In genomic region chr5:145965804-145966203, GRCh38 we compare ENCODE assay signal across 21 cellular contexts. TPM values are rescaled to one million over a fixed set of nuclear protein-coding genes. Genes with fewer than 3 reads are reported as not detected.
DNase-seq lines count a peak whose midpoint lies in the region; ATAC-seq and TF ChIP-seq lines count a peak whose summit lies in the region.
"Had no signal": no experiment of that assay in that cellular context is flagged by ENCODE, and none has a peak within 500 bp of the region (broad histone marks: within the 10 kb centered on the region; RNA-seq: fewer than 3 reads in every experiment).

No MANE protein-coding gene starts in this region.

- POLR2A ChIA-PET in Panc1 (lab: Charles Lee) = no interaction called here
- POLR2A ChIA-PET in activated CD8-positive, alpha-beta T cell treated with anti-CD3 and anti-CD28 coated beads, Interleukin-2, amount 10 ng/mL, durations not matched to agents 7 days and 5 days (lab: Charles Lee) = no interaction called here

- intact Hi-C loops in left ventricle myocardium superior (cut with micrococcal nuclease) (no loop called here), left ventricle myocardium inferior (cut with micrococcal nuclease) (no loop called here), Panc1 (cut with micrococcal nuclease; ENCODE audit: unreplicated experiment) (no loop called here), head of caudate nucleus (cut with DNase I) (no loop called here)

- H3K27ac ChIP-seq in left ventricle myocardium inferior (replicated peaks) = no peak overlapping the region
- H3K27ac ChIP-seq in Panc1 (ENCODE audit: low read length) = peak overlapping the region; percentile 2; the same call in 1 of the 2 replicates
- H3K27ac ChIP-seq: heart right ventricle had no signal

- no peaks in the 10 kb centered on the region for H3K36me3 Mint-ChIP-seq in activated CD8-positive, alpha-beta T cell treated with anti-CD3 and anti-CD28 coated beads, Interleukin-2, amount 10 ng/mL, durations not matched to agents 7 days and 5 days (ENCODE audit: low read depth)
- H3K36me3 Mint-ChIP-seq: activated naive CD8-positive, alpha-beta T cell; brain had no signal

- no peak overlapping the region for H3K4me3 ChIP-seq in left ventricle myocardium inferior
- no peak overlapping the region for H3K4me3 ChIP-seq in Panc1 (ENCODE audit: low read depth in 2 of 2, low read length in 2 of 2)
- H3K4me3 ChIP-seq: heart right ventricle had no signal

- no peaks in the 10 kb centered on the region for H3K27me3 ChIP-seq in left ventricle myocardium inferior (ENCODE audit: low read depth)
- no peaks in the 10 kb centered on the region for H3K27me3 ChIP-seq in Panc1 (ENCODE audit: control insufficient read depth, insufficient read depth, low read length)
- H3K27me3 ChIP-seq: heart right ventricle had no signal

- H3K4me1 ChIP-seq in left ventricle myocardium inferior = peaks cover 21% of the 10 kb centered on the region
- peaks cover 21% of the 10 kb centered on the region for H3K4me1 ChIP-seq in Panc1 (ENCODE audit: control insufficient read depth, insufficient read depth, low read length)

- CTCF ChIA-PET in Panc1 (lab: Charles Lee) = no interaction called here
- CTCF ChIA-PET in activated CD8-positive, alpha-beta T cell treated with anti-CD3 and anti-CD28 coated beads, Interleukin-2, amount 10 ng/mL, durations not matched to agents 7 days and 5 days (lab: Charles Lee) = no interaction called here

- peak; percentile 56 for ATAC-seq in left ventricle myocardium superior
- no peak for ATAC-seq in Panc1
- no peak for ATAC-seq in HG02870 (IDR thresholded peaks at IDR 0.05; ENCODE audit: unreplicated experiment)
- no peak for ATAC-seq in activated CD8-positive, alpha-beta T cell treated with anti-CD3 and anti-CD28 coated beads, Interleukin-2, amount 10 ng/mL, durations not matched to agents 7 days and 5 days
- ATAC-seq: SK-N-SH treated with all-trans-retinoic acid at 6 μM for 48 hours had no signal

- no peaks in the 10 kb centered on the region for H3K9me3 Mint-ChIP-seq in activated CD8-positive, alpha-beta T cell treated with anti-CD3 and anti-CD28 coated beads, Interleukin-2, amount 10 ng/mL, durations not matched to agents 7 days and 5 days (ENCODE audit: insufficient read depth)
- H3K9me3 Mint-ChIP-seq: activated CD4-positive, alpha-beta memory T cell treated with anti-CD3 and anti-CD28 coated beads, Interleukin-2, amount 10 ng/mL, durations not matched to agents 7 days and 5 days; brain; dendritic cell treated with granulocyte-macrophage colony-stimulating factor and Interleukin-4, amounts not matched to agents 40 ng/mL and 50 ng/mL, for 4 days had no signal

- DNase-seq in left ventricle myocardium superior (no peak), left ventricle myocardium inferior (no peak), Panc1 (ENCODE audit: low read depth, low spot score) (no peak), head of caudate nucleus (peak in 31 of 42 donors; percentile 24 to 83 (median 46)), UCSD-AML1 (lab: John Stamatoyannopoulos, UW; ENCODE audit: unreplicated experiment) (no peak), DMS153 (lab: John Stamatoyannopoulos, UW) (no peak)
- DNase-seq in activated CD8-positive, alpha-beta T cell treated with anti-CD3 and anti-CD28 coated beads, Interleukin-2, amount 10 ng/mL, durations not matched to agents 7 days and 5 days = no peak
- DNase-seq: activated CD4-positive, alpha-beta memory T cell treated with anti-CD3 and anti-CD28 coated beads, Interleukin-2, amount 10 ng/mL, durations not matched to agents 7 days and 5 days; activated T-cell treated with anti-CD3 and anti-CD28 coated beads, Interleukin-2, amount 50 U/mL, for 48 hours; erythroblast; heart right ventricle; IMR-90; NCI-H1092; NCI-H2227 treated with DMSO at 0.1 percent for 48 hours; retina; stimulated activated naive CD4-positive, alpha-beta T cell treated with Interleukin-2 at 50 U/mL for 16 hours had no signal

- no peak overlapping the region for H3K27ac Mint-ChIP-seq in activated CD8-positive, alpha-beta T cell treated with anti-CD3 and anti-CD28 coated beads, Interleukin-2, amount 10 ng/mL, durations not matched to agents 7 days and 5 days
- H3K27ac Mint-ChIP-seq: activated CD4-positive, alpha-beta memory T cell treated with anti-CD3 and anti-CD28 coated beads, Interleukin-2, amount 10 ng/mL, durations not matched to agents 7 days and 5 days; activated naive CD8-positive, alpha-beta T cell; brain; dendritic cell treated with granulocyte-macrophage colony-stimulating factor and Interleukin-4, amounts not matched to agents 40 ng/mL and 50 ng/mL, for 4 days had no signal

- H3K4me3 Mint-ChIP-seq in activated CD8-positive, alpha-beta T cell treated with anti-CD3 and anti-CD28 coated beads, Interleukin-2, amount 10 ng/mL, durations not matched to agents 7 days and 5 days = no peak overlapping the region
- H3K4me3 Mint-ChIP-seq: activated CD4-positive, alpha-beta memory T cell treated with anti-CD3 and anti-CD28 coated beads, Interleukin-2, amount 10 ng/mL, durations not matched to agents 7 days and 5 days; activated naive CD8-positive, alpha-beta T cell; brain; dendritic cell treated with granulocyte-macrophage colony-stimulating factor and Interleukin-4, amounts not matched to agents 40 ng/mL and 50 ng/mL, for 4 days had no signal

- H3K9me3 ChIP-seq in left ventricle myocardium inferior (replicated peaks) (no peaks in the 10 kb centered on the region), Panc1 (ENCODE audit: control insufficient read depth, insufficient read depth, low read depth, low read length) (no peaks in the 10 kb centered on the region)
- H3K9me3 ChIP-seq: heart right ventricle had no signal

- no TSS peak for BruUV-seq in Panc1 (replicated peaks; lab: Mats Ljungman, UMichigan)

- H3K36me3 ChIP-seq in left ventricle myocardium inferior = no peaks in the 10 kb centered on the region
- no peaks in the 10 kb centered on the region for H3K36me3 ChIP-seq in Panc1 (ENCODE audit: control insufficient read depth, insufficient read depth, low read length)
- H3K36me3 ChIP-seq: heart right ventricle had no signal

- no peaks in the 10 kb centered on the region for H3K4me1 Mint-ChIP-seq in activated CD8-positive, alpha-beta T cell treated with anti-CD3 and anti-CD28 coated beads, Interleukin-2, amount 10 ng/mL, durations not matched to agents 7 days and 5 days (ENCODE audit: low read depth)
- H3K4me1 Mint-ChIP-seq: activated CD4-positive, alpha-beta memory T cell treated with anti-CD3 and anti-CD28 coated beads, Interleukin-2, amount 10 ng/mL, durations not matched to agents 7 days and 5 days; brain had no signal

- no peak for TF ChIP-seq CTCF in left ventricle myocardium inferior (IDR thresholded peaks at IDR 0.05; ENCODE audit: borderline replicate concordance)
- TF ChIP-seq CTCF in Panc1 (IDR thresholded peaks at IDR 0.05) = no peak

- H3K27me3 Mint-ChIP-seq in activated CD8-positive, alpha-beta T cell treated with anti-CD3 and anti-CD28 coated beads, Interleukin-2, amount 10 ng/mL, durations not matched to agents 7 days and 5 days (ENCODE audit: low read depth) = peaks cover 7% of the 10 kb centered on the region
- H3K27me3 Mint-ChIP-seq: brain had no signal

- in situ Hi-C loops in Panc1 (cut with HindIII; ENCODE audit: low pct_unique_long_range_greater_than_20kb, low sequenced_read_pairs) = no loop called here

RNA-seq across cellular contexts. Expression of gene SH3RF2, which starts 29.4 kb away (rescaled TPM):
- total RNA-seq in left ventricle myocardium superior (350 TPM), left ventricle myocardium inferior (376 TPM), Panc1 (2021; ENCODE audit: unreplicated experiment) (23.1 TPM)
- 11.3 TPM for polyA plus RNA-seq in Panc1 (2012; ENCODE audit: insufficient read length)
- not detected for total RNA-seq in activated CD8-positive, alpha-beta T cell treated with anti-CD3 and anti-CD28 coated beads, Interleukin-2, amount 10 ng/mL, durations not matched to agents 7 days and 5 days

Comparison
In these comparisons a context has a peak if more than half of its experiments do, and no peak if none do; other contexts are left out.
1. DNase-seq: peak in head of caudate nucleus (31 of 42); none in left ventricle myocardium superior (single experiment), left ventricle myocardium inferior (single experiment), Panc1 (single experiment), activated CD8-positive, alpha-beta T cell treated with anti-CD3 and anti-CD28 coated beads, Interleukin-2, amount 10 ng/mL, durations not matched to agents 7 days and 5 days (single experiment), UCSD-AML1 (single experiment) and DMS153 (single experiment).
2. RNA of gene SH3RF2, which starts 29.4 kb away (total RNA-seq): 376 TPM in left ventricle myocardium inferior (single experiment), 350 TPM in left ventricle myocardium superior (single experiment) and 23.1 TPM in Panc1 (single experiment); not detected in activated CD8-positive, alpha-beta T cell treated with anti-CD3 and anti-CD28 coated beads, Interleukin-2, amount 10 ng/mL, durations not matched to agents 7 days and 5 days; every median in the first group is over 10 times any median in the second.